19 cellular contexts compared by ENCODE assay signal in genomic region chr3:17544632-17545031, GRCh38.
DNase-seq lines count a peak whose midpoint lies in the region; ATAC-seq, FAIRE-seq and TF ChIP-seq lines count a peak whose summit lies in the region.
"Had no signal": no experiment of that assay in that cellular context is flagged by ENCODE, and none has a peak within 500 bp of the region (broad histone marks: within the 10 kb centered on the region; RNA-seq: fewer than 3 reads in every experiment).

No MANE protein-coding gene starts in this region.

- in situ Hi-C loops in GM23248 (cut with MboI), result no loop called here
- in situ Hi-C loops in SK-MEL-5 (cut with HindIII; ENCODE audit: low pct_unique_long_range_greater_than_20kb, low sequenced_read_pairs), result no loop called here

- intact Hi-C loops in aorta (cut with DNase I), result no loop called here

- no peak overlapping the region for H3K27ac Mint-ChIP-seq in activated CD8-positive, alpha-beta memory T cell treated with anti-CD3 and anti-CD28 coated beads, Interleukin-2, amount 10 ng/mL, durations not matched to agents 7 days and 5 days
- H3K27ac Mint-ChIP-seq: activated T-helper 17 cell treated with anti-CD3 and anti-CD28 coated beads, Interleukin-2, amount 50 U/mL, for 72 hours had no signal

- TF ChIP-seq POLR2A in GM12891 (IDR thresholded peaks at IDR 0.05; ENCODE audit: low read depth, low read length), result no peak

- H3K4me1 ChIP-seq in GM23248 (ENCODE audit: insufficient read depth) (no peaks in the 10 kb centered on the region), aorta (ENCODE audit: control insufficient read depth in 1 of 2, insufficient read depth in 2 of 2, low read length in 2 of 2) (no peaks in the 10 kb centered on the region)
- H3K4me1 ChIP-seq: parathyroid adenoma, testis had no signal

- H3K4me2 ChIP-seq in GM23248 (ENCODE audit: unreplicated experiment), result no peak overlapping the region

- H3K9me3 ChIP-seq in GM23248 (ENCODE audit: low read depth) (no peaks in the 10 kb centered on the region), aorta (ENCODE audit: control insufficient read depth, low read length) (no peaks in the 10 kb centered on the region)
- H3K9me3 ChIP-seq: testis had no signal

- H3K27me3 ChIP-seq in GM23248 (replicated peaks; ENCODE audit: insufficient read depth) (no peaks in the 10 kb centered on the region), aorta (ENCODE audit: control insufficient read depth in 1 of 2, insufficient read depth in 2 of 2, low read length in 1 of 2) (no peaks in the 10 kb centered on the region)
- H3K27me3 ChIP-seq: testis had no signal

- H3K36me3 ChIP-seq in GM23248 (ENCODE audit: low read depth) (no peaks in the 10 kb centered on the region), aorta (ENCODE audit: control insufficient read depth in 1 of 2, insufficient read depth in 2 of 2, low read length in 1 of 2) (no peaks in the 10 kb centered on the region)

- H4K20me1 ChIP-seq in GM23248 (ENCODE audit: insufficient read depth), result no peaks in the 10 kb centered on the region

- H3K9me2 ChIP-seq in GM23248 (ENCODE audit: insufficient read depth), result no peaks in the 10 kb centered on the region

- H3K9ac ChIP-seq in GM23248, result no peak overlapping the region
- H3K9ac ChIP-seq: parathyroid adenoma had no signal

- H3K4me1 Mint-ChIP-seq in activated CD8-positive, alpha-beta memory T cell treated with anti-CD3 and anti-CD28 coated beads, Interleukin-2, amount 10 ng/mL, durations not matched to agents 7 days and 5 days, result no peaks in the 10 kb centered on the region
- H3K4me1 Mint-ChIP-seq: activated T-helper 17 cell treated with anti-CD3 and anti-CD28 coated beads, Interleukin-2, amount 50 U/mL, for 72 hours had no signal

- no peaks in the 10 kb centered on the region for H3K79me2 ChIP-seq in GM23248 (ENCODE audit: insufficient read depth)
- H3K79me2 ChIP-seq: parathyroid adenoma had no signal

- H3K4me3 ChIP-seq in GM23248 (no peak overlapping the region), fibroblast of villous mesenchyme (ENCODE audit: low read depth, low read length) (no peak overlapping the region), aorta (ENCODE audit: low read length in 2 of 2) (no peak overlapping the region)
- H3K4me3 ChIP-seq: testis had no signal

- H3K36me3 Mint-ChIP-seq in activated CD8-positive, alpha-beta memory T cell treated with anti-CD3 and anti-CD28 coated beads, Interleukin-2, amount 10 ng/mL, durations not matched to agents 7 days and 5 days, result peaks cover 8% of the 10 kb centered on the region

- CTCF ChIA-PET in activated CD8-positive, alpha-beta memory T cell treated with anti-CD3 and anti-CD28 coated beads, Interleukin-2, amount 10 ng/mL, durations not matched to agents 7 days and 5 days (lab: Charles Lee), result no interaction called here

- no peak for FAIRE-seq in GM12891 (lab: Jason Lieb, UNC)
- FAIRE-seq: astrocyte had no signal

- H2AFZ ChIP-seq in GM23248, result no peak overlapping the region
- H2AFZ ChIP-seq: parathyroid adenoma had no signal

- peak; percentile 2 for DNase-seq in AG08395 (ENCODE audit: low spot score)
- peak; percentile 48 for DNase-seq in GM23248
- peak; percentile 16 for DNase-seq in SK-MEL-5 (ENCODE audit: low read depth, low spot score)
- no peak for DNase-seq in fibroblast of villous mesenchyme (ENCODE audit: low read depth)
- no peak for DNase-seq in GM12891 (ENCODE audit: insufficient read length, low spot score)
- DNase-seq in aorta, result no peak
- DNase-seq in activated CD8-positive, alpha-beta memory T cell treated with anti-CD3 and anti-CD28 coated beads, Interleukin-2, amount 10 ng/mL, durations not matched to agents 7 days and 5 days, result no peak
- DNase-seq: activated CD4-positive, alpha-beta T cell treated with anti-CD3 and anti-CD28 coated beads, Interleukin-2, amount 50 U/mL, for 4 hours; C1 segment of cervical spinal cord; effector CD8-positive, alpha-beta T cell; islet precursor cell; KBM-7; NCI-H748 treated with DMSO at 0.1 percent for 48 hours; Right ventricle myocardium superior; testis had no signal

- H3K4me3 Mint-ChIP-seq in activated CD8-positive, alpha-beta memory T cell treated with anti-CD3 and anti-CD28 coated beads, Interleukin-2, amount 10 ng/mL, durations not matched to agents 7 days and 5 days, result no peak overlapping the region
- H3K4me3 Mint-ChIP-seq: activated T-helper 17 cell treated with anti-CD3 and anti-CD28 coated beads, Interleukin-2, amount 50 U/mL, for 72 hours had no signal

- H3K27ac ChIP-seq in GM23248 (no peak overlapping the region), aorta (ENCODE audit: low read depth in 1 of 2, low read length in 2 of 2) (no peak overlapping the region)
- H3K27ac ChIP-seq: parathyroid adenoma, testis had no signal

- ATAC-seq in GM21825 (IDR thresholded peaks at IDR 0.05; ENCODE audit: unreplicated experiment) (no peak), aorta (ENCODE audit: low FRiP score) (no peak)
- no peak for ATAC-seq in activated CD8-positive, alpha-beta memory T cell treated with anti-CD3 and anti-CD28 coated beads, Interleukin-2, amount 10 ng/mL, durations not matched to agents 7 days and 5 days
- ATAC-seq: activated T-helper 17 cell treated with anti-CD3 and anti-CD28 coated beads, Interleukin-2, amount 50 U/mL, for 72 hours had no signal

- H3K9me3 Mint-ChIP-seq in activated CD8-positive, alpha-beta memory T cell treated with anti-CD3 and anti-CD28 coated beads, Interleukin-2, amount 10 ng/mL, durations not matched to agents 7 days and 5 days (ENCODE audit: low read depth), result no peaks in the 10 kb centered on the region
- H3K9me3 Mint-ChIP-seq: activated T-helper 17 cell treated with anti-CD3 and anti-CD28 coated beads, Interleukin-2, amount 50 U/mL, for 72 hours had no signal

- H3F3A ChIP-seq in GM23248 (ENCODE audit: insufficient read depth), result no peaks in the 10 kb centered on the region

- peak; percentile 34 for TF ChIP-seq CTCF in fibroblast of villous mesenchyme (IDR thresholded peaks at IDR 0.05; ENCODE audit: insufficient read depth, low read depth, low read length)

- H3K27me3 Mint-ChIP-seq in activated CD8-positive, alpha-beta memory T cell treated with anti-CD3 and anti-CD28 coated beads, Interleukin-2, amount 10 ng/mL, durations not matched to agents 7 days and 5 days, result no peaks in the 10 kb centered on the region
- H3K27me3 Mint-ChIP-seq: activated T-helper 17 cell treated with anti-CD3 and anti-CD28 coated beads, Interleukin-2, amount 50 U/mL, for 72 hours had no signal

- 94 to 97% methylated on average over 2 of the region's 2 CpGs for WGBS in GM23248 (ENCODE audit: low coverage in 1 of 2, low lambda C conversion rate in 2 of 2, missing lambda C conversion rate in 2 of 2), 2 experiments
- WGBS in aorta, 2 donors, result 87 to 92% methylated on average over 2 of the region's 2 CpGs

TF ChIP-seq in GM12891, 5 proteins besides CTCF, POLR2A, EP300 and RAD21:
- TF ChIP-seq SPI1 (IDR thresholded peaks at IDR 0.05; ENCODE audit: low read depth, low read length), result no peak
- TF ChIP-seq POU2F2 (IDR thresholded peaks at IDR 0.05; ENCODE audit: low read depth, low read length), result no peak
- no peak for TF ChIP-seq TAF1 (IDR thresholded peaks at IDR 0.05; ENCODE audit: low read depth, low read length)
- TF ChIP-seq PAX5 (IDR thresholded peaks at IDR 0.05; ENCODE audit: insufficient read depth, low read length, severe bottlenecking), result no peak

Comparison
In these comparisons a context has a peak if more than half of its experiments do, and no peak if none do; other contexts are left out.
1. DNase-seq: peak in AG08395 (single experiment), GM23248 (single experiment) and SK-MEL-5 (single experiment); none in fibroblast of villous mesenchyme (single experiment), GM12891 (single experiment), aorta (0 of 2) and activated CD8-positive, alpha-beta memory T cell treated with anti-CD3 and anti-CD28 coated beads, Interleukin-2, amount 10 ng/mL, durations not matched to agents 7 days and 5 days (single experiment).